ENCODE assay signal across 19 cellular contexts in genomic region chr10:25869067-25869591, GRCh38.
"Had no signal": no experiment of that assay in that cellular context is flagged by ENCODE, and none has a peak within 500 bp of the region (broad histone marks: within the 10 kb centered on the region; RNA-seq: fewer than 3 reads in every experiment).

No MANE protein-coding gene starts in this region.

- H3K9me3 Mint-ChIP-seq: T-helper 1 cell treated with Interleukin-12 subunit alpha and Interleukin-12 subunit beta and Interleukin-4 antibody, amounts not matched to agents 30 μg/mL and 1 μg/mL, for 36 hours had no signal

- H3K27ac Mint-ChIP-seq: T-cell; T-helper 1 cell treated with Interleukin-12 subunit alpha and Interleukin-12 subunit beta and Interleukin-4 antibody, amounts not matched to agents 30 μg/mL and 1 μg/mL, for 36 hours had no signal

- DNase-seq: KBM-7, MV-4-11, NCI-H1048, NCI-H146, NCI-H1694 treated with DMSO at 0.1 percent for 48 hours, NCI-H1930, NCI-H2081, NCI-H2107, NCI-H226, NCI-H446, NCI-H510A, NCI-H524 treated with DMSO at 0.1 percent for 48 hours, NCI-H774, PC-3, SHP77, SK-N-SH, SW 1271, T-cell had no signal

- H3K4me1 Mint-ChIP-seq: T-cell had no signal

- H3K4me3 Mint-ChIP-seq: T-cell; T-helper 1 cell treated with Interleukin-12 subunit alpha and Interleukin-12 subunit beta and Interleukin-4 antibody, amounts not matched to agents 30 μg/mL and 1 μg/mL, for 36 hours had no signal

- H3K36me3 Mint-ChIP-seq: T-cell had no signal
